ENCODE assay signal across 8 cellular contexts in genomic region chr18:811192-812122, GRCh38. TPM values are rescaled to one million over a fixed set of nuclear protein-coding genes. Genes with fewer than 3 reads are reported as not detected.
DNase-seq lines count a peak whose midpoint lies in the region; ATAC-seq and TF ChIP-seq lines count a peak whose summit lies in the region.

No MANE protein-coding gene starts in this region.

- no peaks in the 10 kb centered on the region for H3K27me3 ChIP-seq in mucosa of stomach (ENCODE audit: control insufficient read depth, insufficient read depth, low read length)

- H3K36me3 ChIP-seq in mucosa of stomach (ENCODE audit: control insufficient read depth, insufficient read depth, low read length), result no peaks in the 10 kb centered on the region

- H3K4me1 ChIP-seq in mucosa of stomach (ENCODE audit: control insufficient read depth, insufficient read depth, low read length), result peaks cover 31% of the 10 kb centered on the region

- POLR2A ChIA-PET in AG04449 (lab: Yijun Ruan, JAX), result no interaction called here

- TF ChIP-seq CTCF in AG04449 (IDR thresholded peaks at IDR 0.05; ENCODE audit: insufficient read depth, low read length, missing control alignments), result no peak

- peak overlapping the region; percentile 88 for H3K4me3 ChIP-seq in AG04449 (ENCODE audit: low read depth, low read length)
- H3K4me3 ChIP-seq in mucosa of stomach (ENCODE audit: low read length), result peak overlapping the region; percentile 93

- ATAC-seq in GM18520 (IDR thresholded peaks at IDR 0.05; ENCODE audit: unreplicated experiment) (peak; percentile 22), HG03039 (IDR thresholded peaks at IDR 0.05; ENCODE audit: unreplicated experiment) (peak; percentile 25), SK-N-SH treated with all-trans-retinoic acid at 6 μM for 48 hours (peak; percentile 56)

- peak overlapping the region; percentile 95 for H3K9ac ChIP-seq in mucosa of stomach (ENCODE audit: low read length)

- CTCF ChIA-PET in AG04449 (lab: Yijun Ruan, JAX), result interaction anchor here (0.6 to 1.0 kb wide), 4 partner anchors 20 to 71 kb away, joined by 3 to 4 read pairs (median 3); no protein-coding TSS in a partner anchor

- peak overlapping the region; percentile 93 for H3K27ac ChIP-seq in epithelial cell of prostate

- no peaks in the 10 kb centered on the region for H3K9me3 ChIP-seq in mucosa of stomach (ENCODE audit: control insufficient read depth, low read length)

- DNase-seq in AG04449 (ENCODE audit: low read depth, low spot score), result no peak
- DNase-seq in epithelial cell of prostate (ENCODE audit: low read depth, low spot score), result no peak
- DNase-seq in NOMO-1 (lab: John Stamatoyannopoulos, UW; ENCODE audit: unreplicated experiment in 2 of 2), result no peak
- DNase-seq in H4 (ENCODE audit: low spot score), result no peak

TF ChIP-seq in SK-N-SH treated with all-trans-retinoic acid at 6 μM for 48 hours, 23 proteins besides CTCF, POLR2A, EP300 and RAD21:
- no peak for TF ChIP-seq POU6F1 (CRISPR knock-in tag; IDR thresholded peaks at IDR 0.05; ENCODE audit: borderline replicate concordance, low read depth)
- TF ChIP-seq GLIS3 (CRISPR knock-in tag; IDR thresholded peaks at IDR 0.05), result no peak
- TF ChIP-seq PPARA (CRISPR knock-in tag; IDR thresholded peaks at IDR 0.05; ENCODE audit: borderline replicate concordance), result no peak
- no peak for TF ChIP-seq ISL1 (CRISPR knock-in tag; IDR thresholded peaks at IDR 0.05)
- TF ChIP-seq BACH2 (CRISPR knock-in tag; IDR thresholded peaks at IDR 0.05; ENCODE audit: borderline replicate concordance), result no peak
- TF ChIP-seq TSHZ2 (CRISPR knock-in tag; IDR thresholded peaks at IDR 0.05), result no peak
- TF ChIP-seq CSRNP3 (CRISPR knock-in tag; IDR thresholded peaks at IDR 0.05), result no peak
- no peak for TF ChIP-seq ZFP3 (CRISPR knock-in tag; IDR thresholded peaks at IDR 0.05)
- TF ChIP-seq CSDC2 (CRISPR knock-in tag; IDR thresholded peaks at IDR 0.05), result no peak
- no peak for TF ChIP-seq ZFP30 (CRISPR knock-in tag; IDR thresholded peaks at IDR 0.05)
- TF ChIP-seq TOX (CRISPR knock-in tag; IDR thresholded peaks at IDR 0.05; ENCODE audit: borderline replicate concordance), result no peak
- no peak for TF ChIP-seq CREB5 (CRISPR knock-in tag; IDR thresholded peaks at IDR 0.05; ENCODE audit: low read depth)
- TF ChIP-seq ARNTL (CRISPR knock-in tag; IDR thresholded peaks at IDR 0.05; ENCODE audit: borderline replicate concordance, low read depth), result no peak
- TF ChIP-seq PATZ1 (CRISPR knock-in tag; IDR thresholded peaks at IDR 0.05; ENCODE audit: borderline replicate concordance), result no peak
- no peak for TF ChIP-seq ESRRG (CRISPR knock-in tag; IDR thresholded peaks at IDR 0.05)
- TF ChIP-seq RARB (CRISPR knock-in tag; IDR thresholded peaks at IDR 0.05), result no peak
- TF ChIP-seq ZNF70 (CRISPR knock-in tag; IDR thresholded peaks at IDR 0.05), result no peak

RNA-seq across cellular contexts. Expression of gene YES1, which starts 0.6 kb away (rescaled TPM):
- 95.7 and 101 TPM in 2 replicates for total RNA-seq in H4 (2014; rRNA removed; shearing (Covaris generic))
